12 cellular contexts compared by ENCODE assay signal in genomic region chr11:17985517-17985916, GRCh38. TPM values are rescaled to one million over a fixed set of nuclear protein-coding genes. Genes with fewer than 3 reads are reported as not detected.
DNase-seq lines count a peak whose midpoint lies in the region; ATAC-seq, FAIRE-seq and TF ChIP-seq lines count a peak whose summit lies in the region.
"Had no signal": no experiment of that assay in that cellular context is flagged by ENCODE, and none has a peak within 500 bp of the region (broad histone marks: within the 10 kb centered on the region; RNA-seq: fewer than 3 reads in every experiment).

No MANE protein-coding gene starts in this region.

- H3K27ac ChIP-seq in IMR-90 (ENCODE audit: insufficient read depth, low read length) (no peak overlapping the region), astrocyte (ENCODE audit: low read depth, low read length) (peak overlapping the region; percentile 51), left ventricle myocardium inferior (replicated peaks) (peak overlapping the region; percentile 44), stomach (peak overlapping the region in 2 of 5 donors; percentile 10 to 14)
- no peak overlapping the region for H3K27ac ChIP-seq in CD4-positive, alpha-beta T cell (ENCODE audit: low read depth, low read length)

- H3K36me3 Mint-ChIP-seq in astrocyte (ENCODE audit: low read depth, unreplicated experiment): peaks cover 12% of the 10 kb centered on the region
- H3K36me3 Mint-ChIP-seq in activated T-cell treated with anti-CD3 and anti-CD28 coated beads, Interleukin-2, amount 50 U/mL, for 72 hours (ENCODE audit: insufficient read depth in 2 of 2): peaks cover 5 to 16% of the 10 kb centered on the region in 2 donors
- H3K36me3 Mint-ChIP-seq in CD4-positive, alpha-beta T cell (ENCODE audit: low read depth): peaks cover 92% of the 10 kb centered on the region

- H3K4me3 ChIP-seq in IMR-90 (ENCODE audit: insufficient read depth, low read depth, low read length) (no peak overlapping the region), astrocyte (ENCODE audit: insufficient read depth, low read depth, low read length) (no peak overlapping the region), left ventricle myocardium inferior (no peak overlapping the region), stomach (no peak overlapping the region)

- no peak overlapping the region for H2BK20ac ChIP-seq in IMR-90 (ENCODE audit: low read depth, low read length)

- H3K27me3 ChIP-seq in IMR-90 (ENCODE audit: control insufficient read depth, insufficient read depth, low read length) (no peaks in the 10 kb centered on the region), astrocyte (ENCODE audit: insufficient read depth, low read length) (no peaks in the 10 kb centered on the region), left ventricle myocardium inferior (ENCODE audit: low read depth) (no peaks in the 10 kb centered on the region), stomach (no peaks in the 10 kb centered on the region)
- H3K27me3 ChIP-seq in CD4-positive, alpha-beta T cell (ENCODE audit: control insufficient read depth, insufficient read depth, low read length): no peaks in the 10 kb centered on the region

- POLR2A ChIA-PET in IMR-90 (lab: Charles Lee; ENCODE audit: unreplicated experiment): no interaction called here
- POLR2A ChIA-PET in CD4-positive, alpha-beta T cell (lab: Charles Lee): no interaction called here

- no peak for TF ChIP-seq RAD21 in IMR-90 (IDR thresholded peaks at IDR 0.05; ENCODE audit: low read length)

- CTCF ChIA-PET in IMR-90 (lab: Yijun Ruan, JAX): interaction anchor here (2.0 to 2.9 kb wide), 2 partner anchors 12 to 255 kb away, joined by 14 to 15 read pairs; no protein-coding TSS in a partner anchor
- CTCF ChIA-PET in CD4-positive, alpha-beta T cell (lab: Charles Lee): no interaction called here

- H4K5ac ChIP-seq in IMR-90 (ENCODE audit: low read depth, low read length): no peak overlapping the region

- H2AFZ ChIP-seq in IMR-90 (replicated peaks; ENCODE audit: low read length, poor library complexity) (no peak overlapping the region), astrocyte (ENCODE audit: low read depth, low read length) (no peak overlapping the region)

- no peaks in the 10 kb centered on the region; the same call in 1 of the 2 replicates for H3K9me1 ChIP-seq in IMR-90 (ENCODE audit: insufficient read depth, low read length)

- in situ Hi-C loops in IMR-90 (cut with MboI; ENCODE audit: low sequenced_read_pairs): no loop called here

- H4K91ac ChIP-seq in IMR-90 (ENCODE audit: insufficient read depth, low read depth, low read length): no peak overlapping the region

- H3K79me1 ChIP-seq in IMR-90 (ENCODE audit: low read depth in 1 of 2, low read length in 2 of 2): no peaks in the 10 kb centered on the region

- no peak for TF ChIP-seq EP300 in stomach (IDR thresholded peaks at IDR 0.05)

- peaks cover 7% of the 10 kb centered on the region; the same call in 1 of the 2 replicates for H3K4me1 ChIP-seq in IMR-90 (ENCODE audit: control insufficient read depth, insufficient read depth, low read length)
- H3K4me1 ChIP-seq in astrocyte (ENCODE audit: insufficient read depth, low read length): peaks cover 16% of the 10 kb centered on the region
- H3K4me1 ChIP-seq in left ventricle myocardium inferior: peaks cover 19% of the 10 kb centered on the region
- peaks cover 0 to 12% (median 6%) of the 10 kb centered on the region in 4 donors for H3K4me1 ChIP-seq in stomach

- no peak overlapping the region for H2AK5ac ChIP-seq in IMR-90 (ENCODE audit: low read depth, low read length)

- FAIRE-seq in astrocyte (lab: Jason Lieb, UNC): no peak
- FAIRE-seq: colon, islet of Langerhans had no signal

- no peak for TF ChIP-seq CTCF in IMR-90 (conservative IDR thresholded peaks at IDR 0.05; ENCODE audit: low read depth, low read length)
- TF ChIP-seq CTCF in astrocyte (IDR thresholded peaks at IDR 0.05; ENCODE audit: insufficient read depth, low read depth, low read length): no peak
- no peak for TF ChIP-seq CTCF in left ventricle myocardium inferior (IDR thresholded peaks at IDR 0.05; ENCODE audit: borderline replicate concordance)
- TF ChIP-seq CTCF in stomach (IDR thresholded peaks at IDR 0.05): no peak
- no peak for TF ChIP-seq CTCF in CD4-positive, alpha-beta T cell (IDR thresholded peaks at IDR 0.05)

- H3K4ac ChIP-seq in IMR-90 (ENCODE audit: low read depth, low read length): no peak overlapping the region

- ATAC-seq in IMR-90 (ENCODE audit: low read depth): peak; percentile 16; the same call in 1 of the 2 replicates
- no peak for ATAC-seq in activated T-cell treated with anti-CD3 and anti-CD28 coated beads, Interleukin-2, amount 50 U/mL, for 72 hours (replicated peaks in 1 of 2)
- no peak for ATAC-seq in CD4-positive, alpha-beta T cell (ENCODE audit: poor library complexity)
- ATAC-seq: Panc1; stimulated activated naive B cell treated with anti-CD40 and anti-IgM and Interleukin-4, amounts not matched to agents 10 μg/mL and 1 μg/mL and 100 μg/mL, for 72 hours had no signal

- no peak overlapping the region for H3K56ac ChIP-seq in IMR-90 (ENCODE audit: extremely low read depth, insufficient read depth, low read length)

- no peak overlapping the region for H3K23ac ChIP-seq in IMR-90 (ENCODE audit: low read depth, low read length)

- H3K9me3 ChIP-seq in IMR-90 (ENCODE audit: control insufficient read depth, insufficient read depth, low read length) (no peaks in the 10 kb centered on the region), astrocyte (ENCODE audit: insufficient read depth, low read depth, low read length) (no peaks in the 10 kb centered on the region), left ventricle myocardium inferior (replicated peaks) (no peaks in the 10 kb centered on the region), stomach (no peaks in the 10 kb centered on the region)
- no peaks in the 10 kb centered on the region for H3K9me3 ChIP-seq in CD4-positive, alpha-beta T cell (ENCODE audit: control insufficient read depth, low read length)

- no peak overlapping the region for H3K14ac ChIP-seq in IMR-90 (replicated peaks; ENCODE audit: low read depth, low read length)

- H3K9me3 Mint-ChIP-seq in astrocyte (ENCODE audit: unreplicated experiment): no peaks in the 10 kb centered on the region
- peaks cover 0 to 3% of the 10 kb centered on the region in 2 donors for H3K9me3 Mint-ChIP-seq in activated T-cell treated with anti-CD3 and anti-CD28 coated beads, Interleukin-2, amount 50 U/mL, for 72 hours
- H3K9me3 Mint-ChIP-seq in CD4-positive, alpha-beta T cell: no peaks in the 10 kb centered on the region

- H3K9ac ChIP-seq in IMR-90 (ENCODE audit: low read depth, low read length) (no peak overlapping the region), astrocyte (ENCODE audit: low read length) (peak overlapping the region; percentile 42)

- H3K36me3 ChIP-seq in IMR-90 (ENCODE audit: control insufficient read depth, insufficient read depth, low read length) (peaks cover 3% of the 10 kb centered on the region), astrocyte (ENCODE audit: insufficient read depth, low read length) (no peaks in the 10 kb centered on the region), left ventricle myocardium inferior (peaks cover 28% of the 10 kb centered on the region), stomach (peaks cover 4 to 55% (median 52%) of the 10 kb centered on the region in 4 donors)

- no peak overlapping the region for H4K8ac ChIP-seq in IMR-90 (ENCODE audit: low read depth in 2 of 2, low read length in 2 of 2)

- H3K27ac Mint-ChIP-seq in astrocyte (ENCODE audit: unreplicated experiment): no peak overlapping the region
- H3K27ac Mint-ChIP-seq in activated T-cell treated with anti-CD3 and anti-CD28 coated beads, Interleukin-2, amount 50 U/mL, for 72 hours: no peak overlapping the region
- no peak overlapping the region for H3K27ac Mint-ChIP-seq in CD4-positive, alpha-beta T cell
- H3K27ac Mint-ChIP-seq: stimulated activated naive B cell treated with anti-CD40 and anti-IgM and Interleukin-4, amounts not matched to agents 10 μg/mL and 1 μg/mL and 100 μg/mL, for 72 hours had no signal

- H2BK5ac ChIP-seq in IMR-90 (ENCODE audit: low read depth, low read length, poor library complexity, severe bottlenecking): no peak overlapping the region

- peaks cover 15% of the 10 kb centered on the region for H3K4me1 Mint-ChIP-seq in astrocyte (ENCODE audit: low read depth, unreplicated experiment)
- no peaks in the 10 kb centered on the region for H3K4me1 Mint-ChIP-seq in activated T-cell treated with anti-CD3 and anti-CD28 coated beads, Interleukin-2, amount 50 U/mL, for 72 hours (ENCODE audit: low read depth)
- no peaks in the 10 kb centered on the region for H3K4me1 Mint-ChIP-seq in CD4-positive, alpha-beta T cell (ENCODE audit: low read depth)
- H3K4me1 Mint-ChIP-seq: stimulated activated naive B cell treated with anti-CD40 and anti-IgM and Interleukin-4, amounts not matched to agents 10 μg/mL and 1 μg/mL and 100 μg/mL, for 72 hours had no signal

- H3K4me2 ChIP-seq in IMR-90 (ENCODE audit: low read depth, low read length) (no peak overlapping the region), astrocyte (ENCODE audit: low read length) (peak overlapping the region; percentile 38)

- H4K20me1 ChIP-seq in IMR-90 (ENCODE audit: insufficient read depth, low read length): no peaks in the 10 kb centered on the region
- peaks cover 3% of the 10 kb centered on the region for H4K20me1 ChIP-seq in astrocyte (ENCODE audit: insufficient read depth, low read length)

- dilution Hi-C loops in IMR-90 (cut with HindIII; ENCODE audit: low sequenced_read_pairs, unreplicated experiment): loop anchor here (10.0 to 25.0 kb wide), 2 partner anchors 248 to 391 kb away; partner anchors contain the start of gene KCNC1

- intact Hi-C loops in IMR-90 (cut with micrococcal nuclease): no loop called here
- intact Hi-C loops in left ventricle myocardium inferior (cut with micrococcal nuclease): no loop called here
- intact Hi-C loops in stomach (cut with DNase I; ENCODE audit: low total_unique reads): no loop called here
- intact Hi-C loops in CD4-positive, alpha-beta T cell (cut with DNase I, micrococcal nuclease): no loop called here

- no peak overlapping the region for H2BK15ac ChIP-seq in IMR-90 (ENCODE audit: low read depth, low read length)

- H3K18ac ChIP-seq in IMR-90 (ENCODE audit: low read depth, low read length): no peak overlapping the region

- TF ChIP-seq POLR2A in IMR-90 (IDR thresholded peaks at IDR 0.05; ENCODE audit: low read depth, low read length) (no peak), stomach (IDR thresholded peaks at IDR 0.05) (no peak)

- peak; percentile 51 for DNase-seq in IMR-90
- peak; percentile 65 for DNase-seq in astrocyte (ENCODE audit: low read depth)
- DNase-seq in left ventricle myocardium inferior: no peak
- peak; percentile 37 for DNase-seq in stomach
- no peak for DNase-seq in putamen (ENCODE audit: low spot score)
- no peak for DNase-seq in activated T-cell treated with anti-CD3 and anti-CD28 coated beads, Interleukin-2, amount 50 U/mL, for 72 hours
- no peak for DNase-seq in CD4-positive, alpha-beta T cell
- DNase-seq in amniotic stem cell (lab: John Stamatoyannopoulos, UW): no peak
- DNase-seq: stimulated activated naive B cell treated with anti-CD40 and anti-IgM and Interleukin-4, amounts not matched to agents 10 μg/mL and 1 μg/mL and 100 μg/mL, for 72 hours had no signal

- H3K27me3 Mint-ChIP-seq in astrocyte (ENCODE audit: low read depth, unreplicated experiment): no peaks in the 10 kb centered on the region
- no peaks in the 10 kb centered on the region for H3K27me3 Mint-ChIP-seq in activated T-cell treated with anti-CD3 and anti-CD28 coated beads, Interleukin-2, amount 50 U/mL, for 72 hours (ENCODE audit: low read depth)
- no peaks in the 10 kb centered on the region for H3K27me3 Mint-ChIP-seq in CD4-positive, alpha-beta T cell
- H3K27me3 Mint-ChIP-seq: stimulated activated naive B cell treated with anti-CD40 and anti-IgM and Interleukin-4, amounts not matched to agents 10 μg/mL and 1 μg/mL and 100 μg/mL, for 72 hours had no signal

- H2BK120ac ChIP-seq in IMR-90 (ENCODE audit: low read depth, low read length): no peak overlapping the region

- H3K4me3 Mint-ChIP-seq in astrocyte (ENCODE audit: unreplicated experiment): no peak overlapping the region
- no peak overlapping the region for H3K4me3 Mint-ChIP-seq in activated T-cell treated with anti-CD3 and anti-CD28 coated beads, Interleukin-2, amount 50 U/mL, for 72 hours
- H3K4me3 Mint-ChIP-seq in CD4-positive, alpha-beta T cell: no peak overlapping the region
- H3K4me3 Mint-ChIP-seq: stimulated activated naive B cell treated with anti-CD40 and anti-IgM and Interleukin-4, amounts not matched to agents 10 μg/mL and 1 μg/mL and 100 μg/mL, for 72 hours had no signal

- no peaks in the 10 kb centered on the region for H3K79me2 ChIP-seq in astrocyte (ENCODE audit: insufficient read depth, low read length)

- no CpG with 5 or more reads among the region's 1 CpG for WGBS in IMR-90 (ENCODE audit: extremely low coverage in 2 of 2, insufficient read length in 1 of 2), 2 experiments
- 31 to 80% (median 41%) methylated on average over 1 of the region's 1 CpG for WGBS in stomach, 5 donors

- H2AK9ac ChIP-seq in IMR-90 (replicated peaks; ENCODE audit: low read depth, low read length, poor library complexity): no peak overlapping the region

- no TSS peak for BruUV-seq in IMR-90 (replicated peaks; lab: Mats Ljungman, UMichigan)

RNA-seq across cellular contexts. Expression of gene SERGEF, which starts 27.3 kb away (rescaled TPM):
- total RNA-seq in IMR-90 (2012; rRNA removed) (18.1 and 19.4 TPM in 2 replicates), astrocyte (15.6 and 17.6 TPM in 2 replicates), left ventricle myocardium inferior (13.1 TPM), stomach (100 to 1,000 TPM in 1 of 5 donors, 10 to 100 TPM in 2, 1 to 10 TPM in 1, not detected in 1; 9.3 to 158 (median 20.5) TPM)
- polyA plus RNA-seq in IMR-90 (2012; rRNA removed) (12.2 and 12.9 TPM in 2 replicates), stomach (100 to 1,000 TPM in 1 of 3 donors, 10 to 100 TPM in 2; 73.5 to 101 (median 86.0) TPM)
- 9.4 and 13.1 TPM in 2 replicates for polyA plus RNA-seq in IMR-90 (2012; cell fraction: cytosol; rRNA removed)
- 5.3 and 16.1 TPM in 2 replicates for polyA plus RNA-seq in IMR-90 (2012; cell fraction: nucleus; rRNA removed; ENCODE audit: low replicate concordance)
- 10 to 100 TPM; 40.8 to 43.1 TPM for total RNA-seq in activated T-cell treated with anti-CD3 and anti-CD28 coated beads, Interleukin-2, amount 50 U/mL, for 72 hours
- total RNA-seq in CD4-positive, alpha-beta T cell: 10 to 100 TPM; 35.2 to 37.1 TPM

Comparison
In these comparisons a context has a peak if more than half of its experiments do, and no peak if none do; other contexts are left out.
1. DNase-seq: peak in IMR-90 (single experiment), astrocyte (single experiment) and stomach (single experiment); none in left ventricle myocardium inferior (single experiment), putamen (single experiment), activated T-cell treated with anti-CD3 and anti-CD28 coated beads, Interleukin-2, amount 50 U/mL, for 72 hours (0 of 2), CD4-positive, alpha-beta T cell (0 of 10) and amniotic stem cell (single experiment).
2. H3K27ac ChIP-seq: peak in astrocyte (single experiment) and left ventricle myocardium inferior (single experiment); none in IMR-90 (single experiment) and CD4-positive, alpha-beta T cell (single experiment).